ENCODE assay signal across 2 cellular contexts in the genomic region with DNA sequence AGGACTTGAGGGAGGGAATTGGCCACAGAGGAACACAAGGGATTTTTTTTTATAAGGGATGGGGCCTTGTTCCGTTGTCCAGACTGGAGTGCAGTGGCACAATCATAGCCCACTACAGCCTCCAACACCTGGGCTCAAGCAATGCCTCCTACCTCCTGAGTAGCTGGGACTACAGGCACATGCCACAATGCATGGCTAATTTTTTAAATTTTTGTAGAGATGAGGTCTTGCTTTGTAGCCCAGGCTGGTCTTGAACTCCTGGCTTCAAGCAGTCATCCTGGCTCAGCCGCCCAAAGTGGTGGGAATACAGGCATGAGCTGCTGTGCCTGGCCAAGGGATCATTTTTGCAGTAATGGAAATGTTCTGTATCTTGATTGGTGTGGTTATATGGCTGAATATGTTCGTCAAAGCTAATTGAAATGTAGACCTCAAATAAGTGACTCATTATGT.
TF ChIP-seq lines count a peak whose summit lies in the region.

No MANE protein-coding gene starts in this region.

TF ChIP-seq in SK-N-SH treated with all-trans-retinoic acid at 6 μM for 48 hours, 23 proteins besides CTCF, POLR2A, EP300 and RAD21:
- TF ChIP-seq ZC3H10 (CRISPR knock-in tag; IDR thresholded peaks at IDR 0.05) (peak; percentile 73), SNAI2 (CRISPR knock-in tag; IDR thresholded peaks at IDR 0.05) (no peak), OSR1 (CRISPR knock-in tag; IDR thresholded peaks at IDR 0.05) (peak; percentile 84; the same call in 1 of the 2 replicates)

TF ChIP-seq in H1, 55 proteins besides CTCF, POLR2A, EP300 and RAD21:
- no peak for TF ChIP-seq SP1 (IDR thresholded peaks at IDR 0.05; ENCODE audit: low read depth, low read length)
- no peak for TF ChIP-seq CBX5 (IDR thresholded peaks at IDR 0.05; ENCODE audit: low read depth, low read length)
- no peak for TF ChIP-seq SIX5 (IDR thresholded peaks at IDR 0.05; ENCODE audit: low read depth, low read length)
- no peak for TF ChIP-seq TAF1 (IDR thresholded peaks at IDR 0.05; ENCODE audit: low read depth, low read length)
- TF ChIP-seq NANOG (IDR thresholded peaks at IDR 0.05; ENCODE audit: insufficient read depth, low read depth, low read length, poor library complexity, severe bottlenecking) = no peak
- no peak for TF ChIP-seq CBX8 (IDR thresholded peaks at IDR 0.05; ENCODE audit: borderline replicate concordance, low read depth, low read length)
- no peak for TF ChIP-seq KDM5A (IDR thresholded peaks at IDR 0.05; ENCODE audit: low read length)
- TF ChIP-seq RFX5 (IDR thresholded peaks at IDR 0.05; ENCODE audit: borderline replicate concordance, low read depth, low read length) = no peak
- TF ChIP-seq HDAC2 (IDR thresholded peaks at IDR 0.05; ENCODE audit: borderline replicate concordance in 1 of 2, low read depth in 2 of 2, low read length in 2 of 2) = no peak
- TF ChIP-seq SP2 (IDR thresholded peaks at IDR 0.05; ENCODE audit: low read length) = no peak
- no peak for TF ChIP-seq ASH2L (IDR thresholded peaks at IDR 0.05; ENCODE audit: low read length)
- no peak for TF ChIP-seq TCF12 (IDR thresholded peaks at IDR 0.05; ENCODE audit: low read depth, low read length)
- TF ChIP-seq, protein P1, sequence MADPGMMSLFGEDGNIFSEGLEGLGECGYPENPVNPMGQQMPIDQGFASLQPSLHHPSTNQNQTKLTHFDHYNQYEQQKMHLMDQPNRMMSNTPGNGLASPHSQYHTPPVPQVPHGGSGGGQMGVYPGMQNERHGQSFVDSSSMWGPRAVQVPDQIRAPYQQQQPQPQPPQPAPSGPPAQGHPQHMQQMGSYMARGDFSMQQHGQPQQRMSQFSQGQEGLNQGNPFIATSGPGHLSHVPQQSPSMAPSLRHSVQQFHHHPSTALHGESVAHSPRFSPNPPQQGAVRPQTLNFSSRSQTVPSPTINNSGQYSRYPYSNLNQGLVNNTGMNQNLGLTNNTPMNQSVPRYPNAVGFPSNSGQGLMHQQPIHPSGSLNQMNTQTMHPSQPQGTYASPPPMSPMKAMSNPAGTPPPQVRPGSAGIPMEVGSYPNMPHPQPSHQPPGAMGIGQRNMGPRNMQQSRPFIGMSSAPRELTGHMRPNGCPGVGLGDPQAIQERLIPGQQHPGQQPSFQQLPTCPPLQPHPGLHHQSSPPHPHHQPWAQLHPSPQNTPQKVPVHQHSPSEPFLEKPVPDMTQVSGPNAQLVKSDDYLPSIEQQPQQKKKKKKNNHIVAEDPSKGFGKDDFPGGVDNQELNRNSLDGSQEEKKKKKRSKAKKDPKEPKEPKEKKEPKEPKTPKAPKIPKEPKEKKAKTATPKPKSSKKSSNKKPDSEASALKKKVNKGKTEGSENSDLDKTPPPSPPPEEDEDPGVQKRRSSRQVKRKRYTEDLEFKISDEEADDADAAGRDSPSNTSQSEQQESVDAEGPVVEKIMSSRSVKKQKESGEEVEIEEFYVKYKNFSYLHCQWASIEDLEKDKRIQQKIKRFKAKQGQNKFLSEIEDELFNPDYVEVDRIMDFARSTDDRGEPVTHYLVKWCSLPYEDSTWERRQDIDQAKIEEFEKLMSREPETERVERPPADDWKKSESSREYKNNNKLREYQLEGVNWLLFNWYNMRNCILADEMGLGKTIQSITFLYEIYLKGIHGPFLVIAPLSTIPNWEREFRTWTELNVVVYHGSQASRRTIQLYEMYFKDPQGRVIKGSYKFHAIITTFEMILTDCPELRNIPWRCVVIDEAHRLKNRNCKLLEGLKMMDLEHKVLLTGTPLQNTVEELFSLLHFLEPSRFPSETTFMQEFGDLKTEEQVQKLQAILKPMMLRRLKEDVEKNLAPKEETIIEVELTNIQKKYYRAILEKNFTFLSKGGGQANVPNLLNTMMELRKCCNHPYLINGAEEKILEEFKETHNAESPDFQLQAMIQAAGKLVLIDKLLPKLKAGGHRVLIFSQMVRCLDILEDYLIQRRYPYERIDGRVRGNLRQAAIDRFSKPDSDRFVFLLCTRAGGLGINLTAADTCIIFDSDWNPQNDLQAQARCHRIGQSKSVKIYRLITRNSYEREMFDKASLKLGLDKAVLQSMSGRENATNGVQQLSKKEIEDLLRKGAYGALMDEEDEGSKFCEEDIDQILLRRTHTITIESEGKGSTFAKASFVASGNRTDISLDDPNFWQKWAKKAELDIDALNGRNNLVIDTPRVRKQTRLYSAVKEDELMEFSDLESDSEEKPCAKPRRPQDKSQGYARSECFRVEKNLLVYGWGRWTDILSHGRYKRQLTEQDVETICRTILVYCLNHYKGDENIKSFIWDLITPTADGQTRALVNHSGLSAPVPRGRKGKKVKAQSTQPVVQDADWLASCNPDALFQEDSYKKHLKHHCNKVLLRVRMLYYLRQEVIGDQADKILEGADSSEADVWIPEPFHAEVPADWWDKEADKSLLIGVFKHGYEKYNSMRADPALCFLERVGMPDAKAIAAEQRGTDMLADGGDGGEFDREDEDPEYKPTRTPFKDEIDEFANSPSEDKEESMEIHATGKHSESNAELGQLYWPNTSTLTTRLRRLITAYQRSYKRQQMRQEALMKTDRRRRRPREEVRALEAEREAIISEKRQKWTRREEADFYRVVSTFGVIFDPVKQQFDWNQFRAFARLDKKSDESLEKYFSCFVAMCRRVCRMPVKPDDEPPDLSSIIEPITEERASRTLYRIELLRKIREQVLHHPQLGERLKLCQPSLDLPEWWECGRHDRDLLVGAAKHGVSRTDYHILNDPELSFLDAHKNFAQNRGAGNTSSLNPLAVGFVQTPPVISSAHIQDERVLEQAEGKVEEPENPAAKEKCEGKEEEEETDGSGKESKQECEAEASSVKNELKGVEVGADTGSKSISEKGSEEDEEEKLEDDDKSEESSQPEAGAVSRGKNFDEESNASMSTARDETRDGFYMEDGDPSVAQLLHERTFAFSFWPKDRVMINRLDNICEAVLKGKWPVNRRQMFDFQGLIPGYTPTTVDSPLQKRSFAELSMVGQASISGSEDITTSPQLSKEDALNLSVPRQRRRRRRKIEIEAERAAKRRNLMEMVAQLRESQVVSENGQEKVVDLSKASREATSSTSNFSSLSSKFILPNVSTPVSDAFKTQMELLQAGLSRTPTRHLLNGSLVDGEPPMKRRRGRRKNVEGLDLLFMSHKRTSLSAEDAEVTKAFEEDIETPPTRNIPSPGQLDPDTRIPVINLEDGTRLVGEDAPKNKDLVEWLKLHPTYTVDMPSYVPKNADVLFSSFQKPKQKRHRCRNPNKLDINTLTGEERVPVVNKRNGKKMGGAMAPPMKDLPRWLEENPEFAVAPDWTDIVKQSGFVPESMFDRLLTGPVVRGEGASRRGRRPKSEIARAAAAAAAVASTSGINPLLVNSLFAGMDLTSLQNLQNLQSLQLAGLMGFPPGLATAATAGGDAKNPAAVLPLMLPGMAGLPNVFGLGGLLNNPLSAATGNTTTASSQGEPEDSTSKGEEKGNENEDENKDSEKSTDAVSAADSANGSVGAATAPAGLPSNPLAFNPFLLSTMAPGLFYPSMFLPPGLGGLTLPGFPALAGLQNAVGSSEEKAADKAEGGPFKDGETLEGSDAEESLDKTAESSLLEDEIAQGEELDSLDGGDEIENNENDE (IDR thresholded peaks at IDR 0.05; ENCODE audit: insufficient replicate concordance, low read length) = no peak
- no peak for TF ChIP-seq HDAC6 (IDR thresholded peaks at IDR 0.05; ENCODE audit: low read depth, low read length)
- TF ChIP-seq SIN3A (conservative IDR thresholded peaks at IDR 0.05 in 1 of 2, IDR thresholded peaks at IDR 0.05 in 1 of 2; ENCODE audit: low read depth in 1 of 2, low read length in 2 of 2) = no peak
- no peak for TF ChIP-seq CEBPB (IDR thresholded peaks at IDR 0.05; ENCODE audit: low read depth, low read length)
- TF ChIP-seq KDM4A (IDR thresholded peaks at IDR 0.05; ENCODE audit: low read depth, low read length, severe bottlenecking) = no peak
